Comparison of ENCODE assay signal across 8 cellular contexts in the genomic region with DNA sequence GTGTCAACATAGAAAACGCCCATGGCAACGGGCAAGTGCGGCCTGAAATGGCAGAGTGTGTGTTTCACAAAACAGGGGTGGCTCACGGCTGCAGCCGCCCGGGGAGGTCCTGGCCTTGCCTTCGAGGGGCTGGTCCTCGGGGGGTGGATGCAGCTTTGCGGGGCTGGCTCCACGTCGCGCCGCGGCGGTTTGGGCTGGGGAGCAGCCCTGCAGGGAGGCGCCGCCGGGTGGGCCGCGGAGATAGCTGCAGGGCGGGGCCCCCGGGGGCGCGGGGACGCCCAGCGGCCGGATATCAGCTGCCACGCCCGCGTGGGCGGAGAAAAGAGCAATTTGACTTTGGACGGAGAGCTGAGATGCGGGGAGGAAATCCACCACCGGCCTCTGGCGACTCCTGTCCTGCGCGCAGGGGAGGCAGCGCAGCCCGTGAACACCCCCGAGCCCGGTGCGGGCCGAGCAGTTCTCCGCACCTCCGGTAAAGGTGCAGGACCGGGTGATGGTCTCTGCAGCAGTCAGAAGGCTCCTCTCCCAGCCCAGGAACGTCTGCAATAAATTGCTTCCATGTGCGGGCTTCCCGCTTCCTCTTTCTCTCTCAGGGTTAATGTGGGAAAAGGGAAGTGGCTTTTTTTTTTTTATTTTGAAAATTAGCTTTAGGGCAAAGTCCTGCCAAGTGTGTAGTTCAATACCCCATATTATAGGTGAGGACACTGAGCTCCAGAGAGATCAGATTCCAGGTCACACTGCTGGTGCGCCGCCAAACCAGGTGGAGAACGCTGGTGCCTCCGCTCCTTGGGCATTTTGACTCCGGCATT.
DNase-seq lines count a peak whose midpoint lies in the region; FAIRE-seq and TF ChIP-seq lines count a peak whose summit lies in the region.

No MANE protein-coding gene starts in this region.

- DNase-seq in GM06990 (ENCODE audit: extremely low read depth, insufficient read length) (peak; percentile 92), GOT3 (lab: John Stamatoyannopoulos, UW) (peak; percentile 22), T-helper 1 cell (peak; percentile 59 to 87 (median 63)), astrocyte (ENCODE audit: low read depth) (peak; percentile 48), small intestine (peak; percentile 97), HPDE6-E6E7 (ENCODE audit: extremely low spot score) (no peak)

- peaks cover 37% of the 10 kb centered on the region for H3K4me1 Mint-ChIP-seq in astrocyte (ENCODE audit: low read depth, unreplicated experiment)

- WGBS in small intestine, 3 donors: 1 to 4% (median 2%) methylated on average over 44 to 54 of the region's 54 CpGs

- H4K20me1 ChIP-seq in Loucy (ENCODE audit: insufficient read depth, low read length, poor library complexity, severe bottlenecking) (no peaks in the 10 kb centered on the region), astrocyte (ENCODE audit: insufficient read depth, low read length) (no peaks in the 10 kb centered on the region)

- no peaks in the 10 kb centered on the region for H3K79me2 ChIP-seq in Loucy (ENCODE audit: insufficient read depth, low read length)
- H3K79me2 ChIP-seq in astrocyte (ENCODE audit: insufficient read depth, low read length): no peaks in the 10 kb centered on the region

- H3K4me1 ChIP-seq in Loucy (ENCODE audit: insufficient read depth, low read length, poor library complexity, severe bottlenecking) (peaks cover 51% of the 10 kb centered on the region), astrocyte (ENCODE audit: insufficient read depth, low read length) (peaks cover 51% of the 10 kb centered on the region), iPS-15b (ENCODE audit: control insufficient read depth, insufficient read depth, low read length) (peaks cover 19% of the 10 kb centered on the region), small intestine (ENCODE audit: control insufficient read depth in 2 of 2, insufficient read depth in 1 of 2, low read depth in 1 of 2, low read length in 1 of 2) (peaks cover 7 to 15% of the 10 kb centered on the region in 2 donors)

- H3K27me3 ChIP-seq in GM06990 (replicated peaks; ENCODE audit: control insufficient read depth, insufficient read depth, low read length) (no peaks in the 10 kb centered on the region), Loucy (ENCODE audit: insufficient read depth, low read length, poor library complexity, severe bottlenecking) (no peaks in the 10 kb centered on the region), astrocyte (ENCODE audit: insufficient read depth, low read length) (no peaks in the 10 kb centered on the region), iPS-15b (ENCODE audit: control insufficient read depth, insufficient read depth, low read length) (peaks cover 34% of the 10 kb centered on the region), small intestine (ENCODE audit: control insufficient read depth in 2 of 2, insufficient read depth in 2 of 2, low read length in 2 of 2) (no peaks in the 10 kb centered on the region)

- no peaks in the 10 kb centered on the region for H3K36me3 Mint-ChIP-seq in astrocyte (ENCODE audit: low read depth, unreplicated experiment)

- H3K36me3 ChIP-seq in GM06990 (ENCODE audit: control insufficient read depth, insufficient read depth, low read length): no peaks in the 10 kb centered on the region
- no peaks in the 10 kb centered on the region for H3K36me3 ChIP-seq in Loucy (ENCODE audit: insufficient read depth, low read length)
- no peaks in the 10 kb centered on the region for H3K36me3 ChIP-seq in astrocyte (ENCODE audit: insufficient read depth, low read length)
- no peaks in the 10 kb centered on the region for H3K36me3 ChIP-seq in iPS-15b (ENCODE audit: control insufficient read depth, insufficient read depth, low read length)
- H3K36me3 ChIP-seq in small intestine (ENCODE audit: control insufficient read depth in 2 of 2, insufficient read depth in 2 of 2, low read length in 2 of 2): no peaks in the 10 kb centered on the region

- H3K9ac ChIP-seq in Loucy (ENCODE audit: low read depth, low read length, poor library complexity, severe bottlenecking) (peak overlapping the region; percentile 76), astrocyte (ENCODE audit: low read length) (peak overlapping the region; percentile 67), iPS-15b (ENCODE audit: low read depth, low read length) (peak overlapping the region; percentile 37)

- TF ChIP-seq CTCF in GM06990 (IDR thresholded peaks at IDR 0.05; ENCODE audit: insufficient read depth, low read length, poor library complexity, severe bottlenecking) (peak; percentile 29), Loucy (conservative IDR thresholded peaks at IDR 0.05; ENCODE audit: low read length) (no peak; the same call in 1 of the 2 replicates), astrocyte (IDR thresholded peaks at IDR 0.05; ENCODE audit: insufficient read depth, low read depth, low read length) (no peak)

- FAIRE-seq in astrocyte (lab: Jason Lieb, UNC) (no peak), small intestine (lab: Jason Lieb, UNC) (no peak)

- H3K4me3 Mint-ChIP-seq in astrocyte (ENCODE audit: unreplicated experiment): peak overlapping the region; percentile 56

- H3K9me3 ChIP-seq in Loucy (ENCODE audit: insufficient read depth, low read depth, low read length): no peaks in the 10 kb centered on the region
- H3K9me3 ChIP-seq in astrocyte (ENCODE audit: insufficient read depth, low read depth, low read length): no peaks in the 10 kb centered on the region
- no peaks in the 10 kb centered on the region for H3K9me3 ChIP-seq in iPS-15b (ENCODE audit: control insufficient read depth, insufficient read depth, low read length)
- H3K9me3 ChIP-seq in small intestine (ENCODE audit: control insufficient read depth, low read depth): no peaks in the 10 kb centered on the region

- peak overlapping the region; percentile 89 for H3K4me2 ChIP-seq in Loucy (ENCODE audit: low read depth, low read length, poor library complexity, severe bottlenecking)
- peak overlapping the region; percentile 89 for H3K4me2 ChIP-seq in astrocyte (ENCODE audit: low read length)

- peaks cover 17% of the 10 kb centered on the region for H3K27me3 Mint-ChIP-seq in astrocyte (ENCODE audit: low read depth, unreplicated experiment)

- H2AFZ ChIP-seq in Loucy (ENCODE audit: low read length) (peak overlapping the region; percentile 89), astrocyte (ENCODE audit: low read depth, low read length) (peak overlapping the region; percentile 57)

- H3K27ac Mint-ChIP-seq in astrocyte (ENCODE audit: unreplicated experiment): no peak overlapping the region

- H3K27ac ChIP-seq in astrocyte (ENCODE audit: low read depth, low read length) (peak overlapping the region; percentile 96), small intestine (ENCODE audit: low read depth in 1 of 2, low read length in 1 of 2) (peak overlapping the region; percentile 94 to 99)

- H3K4me3 ChIP-seq in GM06990 (replicated peaks; ENCODE audit: low read depth, low read length) (peak overlapping the region; percentile 64), Loucy (ENCODE audit: low read length, poor library complexity, severe bottlenecking) (peak overlapping the region; percentile 76), astrocyte (ENCODE audit: insufficient read depth, low read depth, low read length) (peak overlapping the region; percentile 47), iPS-15b (ENCODE audit: low read depth, low read length) (peak overlapping the region; percentile 62), small intestine (ENCODE audit: low read depth in 1 of 2, low read length in 2 of 2) (peak overlapping the region; percentile 24 to 41)

- H3F3A ChIP-seq in Loucy (ENCODE audit: low read depth): peaks cover 18% of the 10 kb centered on the region

- no peaks in the 10 kb centered on the region for H3K9me3 Mint-ChIP-seq in astrocyte (ENCODE audit: unreplicated experiment)

- no peaks in the 10 kb centered on the region for H3K9me2 ChIP-seq in Loucy (replicated peaks; ENCODE audit: low read depth, low read length)
